ENCODE assay signal across 25 cellular contexts in genomic region chr11:7486731-7487130, GRCh38. TPM values are rescaled to one million over a fixed set of nuclear protein-coding genes. Genes with fewer than 3 reads are reported as not detected.
DNase-seq lines count a peak whose midpoint lies in the region; ATAC-seq and TF ChIP-seq lines count a peak whose summit lies in the region.
"Had no signal": no experiment of that assay in that cellular context is flagged by ENCODE, and none has a peak within 500 bp of the region (broad histone marks: within the 10 kb centered on the region; RNA-seq: fewer than 3 reads in every experiment).

No MANE protein-coding gene starts in this region.

- H3K4me1 ChIP-seq in breast epithelium (no peaks in the 10 kb centered on the region), gastroesophageal sphincter (peaks cover 0 to 7% (median 0%) of the 10 kb centered on the region in 3 donors), ovary (ENCODE audit: insufficient read depth) (peaks cover 6% of the 10 kb centered on the region), urinary bladder (ENCODE audit: insufficient read depth) (no peaks in the 10 kb centered on the region), tibial nerve (peaks cover 0 to 20% (median 2%) of the 10 kb centered on the region in 4 donors)
- H3K4me1 ChIP-seq: right lobe of liver had no signal

- TF ChIP-seq CTCF in breast epithelium (IDR thresholded peaks at IDR 0.05) (no peak), MCF 10A (IDR thresholded peaks at IDR 0.05; ENCODE audit: unreplicated experiment) (no peak), gastroesophageal sphincter (IDR thresholded peaks at IDR 0.05) (no peak), ovary (IDR thresholded peaks at IDR 0.05) (no peak), tibial nerve (IDR thresholded peaks at IDR 0.05) (no peak)

- H3K36me3 ChIP-seq in breast epithelium (no peaks in the 10 kb centered on the region), gastroesophageal sphincter (peaks cover 0 to 9% of the 10 kb centered on the region in 2 donors), ovary (no peaks in the 10 kb centered on the region), urinary bladder (ENCODE audit: insufficient read depth) (no peaks in the 10 kb centered on the region), tibial nerve (peaks cover 0 to 8% (median 0%) of the 10 kb centered on the region in 3 donors)
- H3K36me3 ChIP-seq: BLaER1 treated with 17β-estradiol and CSF1 and Interleukin-3, amounts not matched to agents 10 nM and 100 nM; brain microvascular endothelial cell; right lobe of liver had no signal

- intact Hi-C loops in breast epithelium (cut with DNase I; ENCODE audit: low total_unique reads) (no loop called here), MCF 10A (cut with micrococcal nuclease) (no loop called here), ovary (cut with DNase I) (no loop called here)

- no peaks in the 10 kb centered on the region for H3K9me3 ChIP-seq in breast epithelium
- no peaks in the 10 kb centered on the region for H3K9me3 ChIP-seq in gastroesophageal sphincter
- H3K9me3 ChIP-seq in ovary: no peaks in the 10 kb centered on the region
- H3K9me3 ChIP-seq in tibial nerve: no peaks in the 10 kb centered on the region
- H3K9me3 ChIP-seq: BLaER1 treated with 17β-estradiol and CSF1 and Interleukin-3, amounts not matched to agents 10 nM and 100 nM; right lobe of liver had no signal

- no peaks in the 10 kb centered on the region for H3K9me3 Mint-ChIP-seq in MCF 10A (ENCODE audit: unreplicated experiment)
- no peaks in the 10 kb centered on the region for H3K9me3 Mint-ChIP-seq in effector memory CD8-positive, alpha-beta T cell
- H3K9me3 Mint-ChIP-seq: activated T-helper 1 cell treated with anti-CD3 and anti-CD28 coated beads, Interleukin-12 subunit alpha, Interleukin-12 subunit beta, Interleukin-2, Interleukin-4 antibody, amounts not matched to agents 30 ng/mL and 10 ng/mL and 1 ng/mL, durations not matched to agents 14 hours and 24 hours and 36 hours; stimulated activated naive CD8-positive, alpha-beta T cell treated with anti-CD3 and anti-CD28 coated beads, Interleukin-15, amount 100 ng/mL, for 72 hours had no signal

- no peak overlapping the region for H3K4me3 Mint-ChIP-seq in MCF 10A (ENCODE audit: unreplicated experiment)
- H3K4me3 Mint-ChIP-seq in effector memory CD8-positive, alpha-beta T cell: no peak overlapping the region
- H3K4me3 Mint-ChIP-seq: activated naive CD8-positive, alpha-beta T cell; activated T-helper 1 cell treated with anti-CD3 and anti-CD28 coated beads, Interleukin-12 subunit alpha, Interleukin-12 subunit beta, Interleukin-2, Interleukin-4 antibody, amounts not matched to agents 30 ng/mL and 10 ng/mL and 1 ng/mL, durations not matched to agents 14 hours and 24 hours and 36 hours; stimulated activated naive CD8-positive, alpha-beta T cell treated with anti-CD3 and anti-CD28 coated beads, Interleukin-15, amount 100 ng/mL, for 72 hours had no signal

- H3K27me3 Mint-ChIP-seq in MCF 10A (ENCODE audit: insufficient read depth, unreplicated experiment): no peaks in the 10 kb centered on the region
- H3K27me3 Mint-ChIP-seq in effector memory CD8-positive, alpha-beta T cell: peaks cover 14 to 23% of the 10 kb centered on the region in 2 donors
- H3K27me3 Mint-ChIP-seq: activated naive CD8-positive, alpha-beta T cell; stimulated activated naive CD8-positive, alpha-beta T cell treated with anti-CD3 and anti-CD28 coated beads, Interleukin-15, amount 100 ng/mL, for 72 hours had no signal

- no peak for ATAC-seq in gastroesophageal sphincter
- no peak for ATAC-seq in effector memory CD8-positive, alpha-beta T cell (replicated peaks)
- ATAC-seq: stimulated activated naive CD8-positive, alpha-beta T cell treated with anti-CD3 and anti-CD28 coated beads, Interleukin-15, amount 100 ng/mL, for 72 hours had no signal

- H3K4me1 Mint-ChIP-seq in MCF 10A (ENCODE audit: insufficient read depth, unreplicated experiment): peaks cover 11% of the 10 kb centered on the region
- no peaks in the 10 kb centered on the region for H3K4me1 Mint-ChIP-seq in effector memory CD8-positive, alpha-beta T cell (ENCODE audit: low read depth in 2 of 2)
- H3K4me1 Mint-ChIP-seq: stimulated activated naive CD8-positive, alpha-beta T cell treated with anti-CD3 and anti-CD28 coated beads, Interleukin-15, amount 100 ng/mL, for 72 hours had no signal

- H3K27me3 ChIP-seq in breast epithelium: no peaks in the 10 kb centered on the region
- H3K27me3 ChIP-seq in gastroesophageal sphincter: no peaks in the 10 kb centered on the region
- H3K27me3 ChIP-seq in ovary: no peaks in the 10 kb centered on the region
- no peaks in the 10 kb centered on the region for H3K27me3 ChIP-seq in tibial nerve
- H3K27me3 ChIP-seq: BLaER1 treated with 17β-estradiol and CSF1 and Interleukin-3, amounts not matched to agents 10 nM and 100 nM; dorsolateral prefrontal cortex; right lobe of liver had no signal

- H3K4me3 ChIP-seq in breast epithelium (peak overlapping the region; percentile 44 to 62 (median 49)), gastroesophageal sphincter (peak overlapping the region; percentile 32 to 48), ovary (peak overlapping the region; percentile 4), urinary bladder (ENCODE audit: low read depth, low read length) (peak overlapping the region; percentile 17), tibial nerve (peak overlapping the region in 1 of 4 donors; percentile 49)
- H3K4me3 ChIP-seq: BLaER1 treated with 17β-estradiol and CSF1 and Interleukin-3, amounts not matched to agents 10 nM and 100 nM had no signal

- no peak for TF ChIP-seq POLR2A in breast epithelium (IDR thresholded peaks at IDR 0.05)
- TF ChIP-seq POLR2A in gastroesophageal sphincter (IDR thresholded peaks at IDR 0.05): no peak
- no peak for TF ChIP-seq POLR2A in ovary (IDR thresholded peaks at IDR 0.05)
- no peak for TF ChIP-seq POLR2A in tibial nerve (IDR thresholded peaks at IDR 0.05)

- CTCF ChIA-PET in MCF 10A (lab: Yijun Ruan, JAX): interaction anchor here (0.7 to 1.9 kb wide), 5 partner anchors 11 to 34 kb away, joined by 3 to 6 read pairs (median 4); partner anchors contain the start of gene PPFIBP2

- DNase-seq in breast epithelium (ENCODE audit: low spot score in 2 of 2) (no peak), MCF 10A (ENCODE audit: unreplicated experiment) (no peak), ovary (peak; percentile 39 to 56 (median 47)), DMS79 (lab: John Stamatoyannopoulos, UW) (no peak), tibial nerve (ENCODE audit: low spot score in 2 of 2) (no peak)
- no peak for DNase-seq in effector memory CD8-positive, alpha-beta T cell
- DNase-seq: activated CD4-positive, CD25-positive, alpha-beta regulatory T cell treated with anti-CD3 and anti-CD28 coated beads, Interleukin-2, amount 50 U/mL, for 72 hours; brain microvascular endothelial cell; dorsolateral prefrontal cortex; islet precursor cell; midbrain; NCI-H1417 treated with DMSO at 0.1 percent for 48 hours; NCI-H774; OCI-M1; right lobe of liver; stimulated activated CD4-positive, alpha-beta T cell treated with anti-CD3 and anti-CD28 coated beads, Interleukin-2, amount 100 ng/mL, for 24 hours; stimulated activated naive CD8-positive, alpha-beta T cell treated with anti-CD3 and anti-CD28 coated beads, Interleukin-15, amount 100 ng/mL, for 72 hours; T-helper 9 cell had no signal

- no peak overlapping the region for H3K27ac Mint-ChIP-seq in MCF 10A (ENCODE audit: low read depth, unreplicated experiment)
- H3K27ac Mint-ChIP-seq in effector memory CD8-positive, alpha-beta T cell: no peak overlapping the region
- H3K27ac Mint-ChIP-seq: activated naive CD8-positive, alpha-beta T cell; activated T-helper 1 cell treated with anti-CD3 and anti-CD28 coated beads, Interleukin-12 subunit alpha, Interleukin-12 subunit beta, Interleukin-2, Interleukin-4 antibody, amounts not matched to agents 30 ng/mL and 10 ng/mL and 1 ng/mL, durations not matched to agents 14 hours and 24 hours and 36 hours; stimulated activated naive CD8-positive, alpha-beta T cell treated with anti-CD3 and anti-CD28 coated beads, Interleukin-15, amount 100 ng/mL, for 72 hours had no signal

- TF ChIP-seq EP300 in gastroesophageal sphincter (IDR thresholded peaks at IDR 0.05) (no peak), ovary (IDR thresholded peaks at IDR 0.05) (no peak), tibial nerve (IDR thresholded peaks at IDR 0.05) (no peak)

- 27% methylated on average over 6 of the region's 6 CpGs; no CpG with 5 or more reads in 1 of the 2 donors for WGBS in gastroesophageal sphincter (ENCODE audit: low coverage in 1 of 2), 2 donors
- 6 to 13% (median 12%) methylated on average over 6 of the region's 6 CpGs for WGBS in ovary, 3 donors
- 33% methylated on average over 6 of the region's 6 CpGs for WGBS in urinary bladder
- WGBS in tibial nerve, 2 donors: 31 to 56% methylated on average over 6 of the region's 6 CpGs

- H3K27ac ChIP-seq in breast epithelium: no peak overlapping the region
- H3K27ac ChIP-seq in gastroesophageal sphincter: no peak overlapping the region
- no peak overlapping the region for H3K27ac ChIP-seq in ovary
- H3K27ac ChIP-seq in urinary bladder (ENCODE audit: low read depth): no peak overlapping the region
- no peak overlapping the region for H3K27ac ChIP-seq in tibial nerve
- H3K27ac ChIP-seq: 22Rv1; BLaER1 treated with 17β-estradiol and CSF1 and Interleukin-3, amounts not matched to agents 10 nM and 100 nM; brain microvascular endothelial cell; dorsolateral prefrontal cortex; right lobe of liver had no signal

- POLR2A ChIA-PET in MCF 10A (lab: Yijun Ruan, JAX): no interaction called here

- no peaks in the 10 kb centered on the region for H3K36me3 Mint-ChIP-seq in MCF 10A (ENCODE audit: insufficient read depth, unreplicated experiment)
- no peaks in the 10 kb centered on the region for H3K36me3 Mint-ChIP-seq in effector memory CD8-positive, alpha-beta T cell (ENCODE audit: insufficient read depth)

- BruUV-seq in MCF 10A (replicated peaks; lab: Mats Ljungman, UMichigan): no TSS peak

RNA-seq across cellular contexts. Expression of gene OLFML1, which starts 1.4 kb away (rescaled TPM):
- total RNA-seq in breast epithelium (10 to 100 TPM in 1 of 3 donors, 1 to 10 TPM in 2; 4.6 to 11.9 (median 4.6) TPM), MCF 10A (2022) (not detected in 2 replicates), gastroesophageal sphincter (10 to 100 TPM in 1 of 4 donors, 1 to 10 TPM in 3; 3.4 to 10.2 (median 7.6) TPM), ovary (10 to 100 TPM; 16.3 to 52.2 (median 38.8) TPM), urinary bladder (48.0 TPM), tibial nerve (10 to 100 TPM in 1 of 4 donors, 1 to 10 TPM in 3; 1.2 to 13.1 (median 6.6) TPM)
- polyA plus RNA-seq in ovary (100 to 1,000 TPM in 1 of 2 donors, 10 to 100 TPM in 1; 32.8 to 114 TPM), urinary bladder (15.7 TPM)
- total RNA-seq: activated CD8-positive, alpha-beta memory T cell treated with anti-CD3 and anti-CD28 coated beads for 36 hours; activated T-helper 1 cell treated with anti-CD3 and anti-CD28 coated beads, Interleukin-12 subunit alpha, Interleukin-12 subunit beta, Interleukin-2, Interleukin-4 antibody, amounts not matched to agents 30 ng/mL and 10 ng/mL and 1 ng/mL, durations not matched to agents 14 hours and 24 hours and 36 hours had no signal

RNA-seq across cellular contexts. Expression of gene PPFIBP2, which starts 27.1 kb away (rescaled TPM):
- total RNA-seq in breast epithelium: 10 to 100 TPM; 32.3 to 56.1 (median 43.3) TPM
- total RNA-seq in MCF 10A (2022): 3.5 and 4.3 TPM in 2 replicates
- total RNA-seq in gastroesophageal sphincter: 10 to 100 TPM in 3 of 4 donors, 1 to 10 TPM in 1; 8.0 to 26.5 (median 11.3) TPM
- 10 to 100 TPM; 18.0 to 32.7 (median 20.7) TPM for total RNA-seq in ovary
- polyA plus RNA-seq in ovary: 10 to 100 TPM in 1 of 2 donors, 1 to 10 TPM in 1; 9.6 to 36.2 TPM
- total RNA-seq in urinary bladder: 56.8 TPM
- polyA plus RNA-seq in urinary bladder: 11.9 TPM
- 100 to 1,000 TPM in 1 of 4 donors, 10 to 100 TPM in 3; 19.8 to 110 (median 29.2) TPM for total RNA-seq in tibial nerve

Comparison
In these comparisons a context has a peak if more than half of its experiments do, and no peak if none do; other contexts are left out.
1. DNase-seq: peak in ovary (5 of 5); none in breast epithelium (0 of 2), MCF 10A (single experiment), effector memory CD8-positive, alpha-beta T cell (0 of 3), DMS79 (single experiment) and tibial nerve (0 of 2).